ENCODE assay signal across 8 cellular contexts in genomic region chr9:63814970-63815669, GRCh38.
DNase-seq lines count a peak whose midpoint lies in the region; ATAC-seq, FAIRE-seq and TF ChIP-seq lines count a peak whose summit lies in the region.
"Not testable (repeated sequence)": the region's sequence is repeated elsewhere in the genome, so short reads cannot be mapped to it uniquely, and the experiment has no call there.

No MANE protein-coding gene starts in this region.

- in situ Hi-C loops in GM13977 (cut with MboI; ENCODE audit: low pct_unique_long_range_greater_than_20kb, low sequenced_read_pairs, unreplicated experiment), result not testable (repeated sequence)

- not testable (repeated sequence) for H3K27ac ChIP-seq in kidney (ENCODE audit: low read depth in 2 of 2, low read length in 2 of 2); neutrophil; upper lobe of right lung

- H3K9ac ChIP-seq in NT2/D1 (ENCODE audit: insufficient read length, low read depth); kidney (ENCODE audit: low read length in 2 of 2): not testable (repeated sequence)

- FAIRE-seq in kidney (lab: Jason Lieb, UNC), result not testable (repeated sequence)

- TF ChIP-seq CTCF in GM10266 (IDR thresholded peaks at IDR 0.05; ENCODE audit: control insufficient read depth, insufficient read depth, low read depth, missing control alignments); GM13977 (IDR thresholded peaks at IDR 0.05; ENCODE audit: extremely low read depth, insufficient read depth, missing control alignments); chondrocyte (IDR thresholded peaks at IDR 0.05); kidney (IDR thresholded peaks at IDR 0.05; ENCODE audit: borderline replicate concordance, extremely low read depth, insufficient read depth); neutrophil (IDR thresholded peaks at IDR 0.05); upper lobe of right lung (IDR thresholded peaks at IDR 0.05): not testable (repeated sequence)

- intact Hi-C loops in kidney (cut with DNase I); upper lobe of right lung (cut with DNase I): not testable (repeated sequence)

- H3K4me3 ChIP-seq in NT2/D1 (ENCODE audit: insufficient read length, low read depth), result peak overlapping the region; percentile 15
- H3K4me3 ChIP-seq in kidney (ENCODE audit: low read length in 2 of 2); upper lobe of right lung: not testable (repeated sequence)
- H3K4me3 ChIP-seq in neutrophil (ENCODE audit: low read depth in 1 of 2, low read length in 1 of 2), result peak overlapping the region; percentile 28 to 46

- H3K4me1 ChIP-seq in NT2/D1 (ENCODE audit: insufficient read depth, insufficient read length); kidney (ENCODE audit: control insufficient read depth in 1 of 2, insufficient read depth in 1 of 2, low read depth in 1 of 2, low read length in 2 of 2); neutrophil (ENCODE audit: control insufficient read depth in 1 of 2, insufficient read depth in 1 of 2, low read depth in 1 of 2, low read length in 1 of 2); upper lobe of right lung: not testable (repeated sequence)

- not testable (repeated sequence) for H3K36me3 Mint-ChIP-seq in chondrocyte (ENCODE audit: low read depth)

- not testable (repeated sequence) for H3K4me1 Mint-ChIP-seq in chondrocyte (ENCODE audit: low read depth)

- not testable (repeated sequence) for ATAC-seq in upper lobe of right lung

- not testable (repeated sequence) for H3K27ac Mint-ChIP-seq in chondrocyte (ENCODE audit: unreplicated experiment)

- peaks cover 13% of the 10 kb centered on the region for H3K27me3 Mint-ChIP-seq in chondrocyte (ENCODE audit: low read depth)

- not testable (repeated sequence) for H3K36me3 ChIP-seq in NT2/D1 (ENCODE audit: insufficient read depth, insufficient read length, low read length); kidney (ENCODE audit: control insufficient read depth in 1 of 2, insufficient read depth in 2 of 2, low read length in 2 of 2); neutrophil; upper lobe of right lung

- H3K9me3 Mint-ChIP-seq in chondrocyte (ENCODE audit: low read depth), result peaks cover 32% of the 10 kb centered on the region

- not testable (repeated sequence) for H3K4me3 Mint-ChIP-seq in chondrocyte (ENCODE audit: unreplicated experiment)

- peak; percentile 51 for DNase-seq in Daoy (ENCODE audit: low read depth)
- peak; percentile 4 for DNase-seq in GM10266 (ENCODE audit: extremely low spot score)
- peak; percentile 5 for DNase-seq in GM13977 (ENCODE audit: low spot score)
- not testable (repeated sequence) for DNase-seq in NT2/D1 (ENCODE audit: low read depth, low spot score)
- peak; percentile 79 for DNase-seq in chondrocyte (ENCODE audit: low spot score)
- peak; percentile 63 for DNase-seq in kidney
- peak; percentile 57 for DNase-seq in upper lobe of right lung

- H3K9me3 ChIP-seq in NT2/D1 (ENCODE audit: insufficient read depth, low read length); kidney (ENCODE audit: control insufficient read depth in 1 of 2, low read length in 2 of 2); neutrophil; upper lobe of right lung: not testable (repeated sequence)

- H3K27me3 ChIP-seq in NT2/D1 (ENCODE audit: insufficient read depth, insufficient read length) (peaks cover 16% of the 10 kb centered on the region), neutrophil (peaks cover 38% of the 10 kb centered on the region)
- not testable (repeated sequence) for H3K27me3 ChIP-seq in upper lobe of right lung
